2 cellular contexts compared by ENCODE assay signal in the genomic region with DNA sequence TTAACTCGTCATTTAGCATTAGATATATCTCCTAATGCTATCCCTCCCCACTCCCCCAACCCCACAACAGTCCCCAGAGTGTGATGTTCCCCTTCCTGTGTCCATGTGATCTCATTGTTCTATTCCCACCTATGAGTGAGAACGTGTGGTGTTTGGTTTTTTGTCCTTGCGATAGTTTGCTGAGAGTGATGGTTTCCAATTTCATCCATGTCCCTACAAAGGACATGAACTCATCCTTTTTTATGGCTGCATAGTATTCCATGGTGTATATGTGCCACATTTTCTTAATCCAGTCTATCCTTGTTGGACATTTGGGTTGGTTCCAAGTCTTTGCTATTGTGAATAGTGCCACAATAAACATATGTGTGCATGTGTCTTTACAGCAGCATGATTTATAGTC. TPM values are rescaled to one million over a fixed set of nuclear protein-coding genes. Genes with fewer than 3 reads are reported as not detected.
"Had no signal": no experiment of that assay in that cellular context is flagged by ENCODE, and none has a peak within 500 bp of the region (broad histone marks: within the 10 kb centered on the region; RNA-seq: fewer than 3 reads in every experiment).

No MANE protein-coding gene starts in this region.

RNA-seq across cellular contexts. Expression of gene TSKU, which starts 43.4 kb away (rescaled TPM):
- total RNA-seq: activated B cell treated with CpG ODN at 0.5 μM for 24 hours, T-helper 17 cell had no signal
